9 cellular contexts compared by ENCODE assay signal in genomic region chr19:13866463-13867046, GRCh38. TPM values are rescaled to one million over a fixed set of nuclear protein-coding genes. Genes with fewer than 3 reads are reported as not detected.
DNase-seq lines count a peak whose midpoint lies in the region; ATAC-seq and TF ChIP-seq lines count a peak whose summit lies in the region.
"Had no signal": no experiment of that assay in that cellular context is flagged by ENCODE, and none has a peak within 500 bp of the region (broad histone marks: within the 10 kb centered on the region; RNA-seq: fewer than 3 reads in every experiment).

No MANE protein-coding gene starts in this region.

- no peak for ATAC-seq in SK-N-SH treated with all-trans-retinoic acid at 6 μM for 48 hours
- ATAC-seq in GM18907 (IDR thresholded peaks at IDR 0.05; ENCODE audit: unreplicated experiment): no peak

- peak overlapping the region; percentile 87 for H3K4me2 ChIP-seq in SK-N-SH
- peak overlapping the region; percentile 96 for H3K4me2 ChIP-seq in skeletal muscle satellite cell (ENCODE audit: low read length)

- peak overlapping the region; percentile 59 to 70 for H3K4me3 ChIP-seq in SK-N-SH (ENCODE audit: low read depth in 2 of 2, low read length in 1 of 2)
- H3K4me3 ChIP-seq in WI38 (ENCODE audit: low read depth, low read length): peak overlapping the region; percentile 59
- H3K4me3 ChIP-seq in fibroblast of the aortic adventitia (ENCODE audit: low read depth, low read length): peak overlapping the region; percentile 61
- H3K4me3 ChIP-seq in skeletal muscle satellite cell (ENCODE audit: low read length): peak overlapping the region; percentile 83
- H3K4me3 ChIP-seq in thyroid gland (replicated peaks in 1 of 3): no peak overlapping the region

- H3K9ac ChIP-seq in SK-N-SH: peak overlapping the region; percentile 74
- H3K9ac ChIP-seq in skeletal muscle satellite cell (ENCODE audit: low read depth, low read length): peak overlapping the region; percentile 83

- 93% methylated on average over 12 of the region's 15 CpGs for WGBS in SK-N-SH (ENCODE audit: low lambda C conversion rate)
- WGBS in thyroid gland, 2 donors: 78 to 81% methylated on average over 15 of the region's 15 CpGs

- no peaks in the 10 kb centered on the region for H3K9me2 ChIP-seq in SK-N-SH

- H2AFZ ChIP-seq in SK-N-SH (ENCODE audit: low read depth): peak overlapping the region; percentile 59; the same call in 1 of the 2 replicates

- peaks cover 3 to 22% of the 10 kb centered on the region in 2 experiments; a peak in 3 of 4 replicates for H3K4me1 ChIP-seq in SK-N-SH (ENCODE audit: control insufficient read depth in 1 of 2, insufficient read depth in 2 of 2, low read depth in 1 of 2, low read length in 1 of 2)
- H3K4me1 ChIP-seq in skeletal muscle satellite cell (ENCODE audit: control insufficient read depth, insufficient read depth, low read length): peaks cover 24% of the 10 kb centered on the region
- H3K4me1 ChIP-seq in thyroid gland: peaks cover 5 to 17% of the 10 kb centered on the region in 2 donors

- TF ChIP-seq EP300 in SK-N-SH (IDR thresholded peaks at IDR 0.05; ENCODE audit: borderline replicate concordance in 1 of 2, low read depth in 1 of 2, low read length in 1 of 2): no peak

- H3F3A ChIP-seq in SK-N-SH (replicated peaks; ENCODE audit: insufficient read depth): peaks cover 33% of the 10 kb centered on the region

- POLR2A ChIA-PET in SK-N-SH (lab: Yijun Ruan, JAX): interaction anchor here (0.9 to 1.7 kb wide), 4 partner anchors 19 to 215 kb away, joined by 3 to 4 read pairs (median 4); no protein-coding TSS in a partner anchor

- TF ChIP-seq POLR2A in thyroid gland (IDR thresholded peaks at IDR 0.05): no peak

- no peak for TF ChIP-seq CTCF in SK-N-SH (IDR thresholded peaks at IDR 0.05)
- no peak for TF ChIP-seq CTCF in WI38 (IDR thresholded peaks at IDR 0.05; ENCODE audit: low read depth, low read length)
- TF ChIP-seq CTCF in fibroblast of the aortic adventitia (IDR thresholded peaks at IDR 0.05; ENCODE audit: insufficient read depth, low read length): no peak
- no peak for TF ChIP-seq CTCF in thyroid gland (IDR thresholded peaks at IDR 0.05)

- peaks cover 19% of the 10 kb centered on the region; the same call in 1 of the 2 replicates for H3K79me2 ChIP-seq in SK-N-SH (ENCODE audit: insufficient read depth)

- H3K36me3 ChIP-seq in SK-N-SH (replicated peaks in 1 of 2; ENCODE audit: control insufficient read depth in 1 of 2, insufficient read depth in 2 of 2, low read length in 1 of 2): no peaks in the 10 kb centered on the region
- H3K36me3 ChIP-seq in skeletal muscle satellite cell (ENCODE audit: insufficient read depth, low read length): no peaks in the 10 kb centered on the region
- no peaks in the 10 kb centered on the region for H3K36me3 ChIP-seq in thyroid gland

- no peaks in the 10 kb centered on the region for H3K9me3 ChIP-seq in SK-N-SH
- H3K9me3 ChIP-seq in skeletal muscle satellite cell (replicated peaks; ENCODE audit: low read length): no peaks in the 10 kb centered on the region
- no peaks in the 10 kb centered on the region for H3K9me3 ChIP-seq in thyroid gland

- DNase-seq in SK-N-SH (no peak), fibroblast of the aortic adventitia (ENCODE audit: low read depth) (no peak), NK-92 (lab: John Stamatoyannopoulos, UW; ENCODE audit: unreplicated experiment) (no peak), thyroid gland (no peak)
- DNase-seq: NCI-H510A treated with DMSO at 0.1 percent for 48 hours had no signal

- H4K20me1 ChIP-seq in SK-N-SH (ENCODE audit: insufficient read depth): no peaks in the 10 kb centered on the region

- no peak for TF ChIP-seq RAD21 in SK-N-SH (IDR thresholded peaks at IDR 0.05; ENCODE audit: low read length)

- H3K27me3 ChIP-seq in SK-N-SH (ENCODE audit: insufficient read depth) (no peaks in the 10 kb centered on the region), skeletal muscle satellite cell (ENCODE audit: control insufficient read depth, insufficient read depth, low read length) (no peaks in the 10 kb centered on the region), thyroid gland (no peaks in the 10 kb centered on the region)

- intact Hi-C loops in thyroid gland (cut with DNase I): no loop called here

- CTCF ChIA-PET in SK-N-SH (lab: Yijun Ruan, JAX): interaction anchor here (0.8 to 5.7 kb wide), 7 partner anchors 11 to 482 kb away, joined by 3 to 61 read pairs (median 3); no protein-coding TSS in a partner anchor

- peak overlapping the region in 1 of 2 experiments; percentile 71; a peak in 1 of 4 replicates for H3K27ac ChIP-seq in SK-N-SH (ENCODE audit: low read depth in 2 of 2, low read length in 1 of 2)
- no peak overlapping the region for H3K27ac ChIP-seq in thyroid gland

TF ChIP-seq in SK-N-SH, 30 proteins besides CTCF, POLR2A, EP300 and RAD21 (continues in another document):
- no peak for TF ChIP-seq NFIC (IDR thresholded peaks at IDR 0.05; ENCODE audit: borderline replicate concordance)
- no peak for TF ChIP-seq SIN3A (IDR thresholded peaks at IDR 0.05; ENCODE audit: borderline replicate concordance, low read depth, low read length)
- TF ChIP-seq TCF12 (IDR thresholded peaks at IDR 0.05): no peak
- no peak for TF ChIP-seq USF1 (IDR thresholded peaks at IDR 0.05; ENCODE audit: borderline replicate concordance, low read depth)
- no peak for TF ChIP-seq PBX3 (IDR thresholded peaks at IDR 0.05)
- TF ChIP-seq TEAD4 (IDR thresholded peaks at IDR 0.05; ENCODE audit: borderline replicate concordance, insufficient read depth): no peak
- TF ChIP-seq RCOR1 (IDR thresholded peaks at IDR 0.05; ENCODE audit: low read length): no peak

TF ChIP-seq in SK-N-SH treated with all-trans-retinoic acid at 6 μM for 48 hours, 23 proteins besides CTCF, POLR2A, EP300 and RAD21 (continues in another document):
- TF ChIP-seq TSHZ2 (CRISPR knock-in tag; IDR thresholded peaks at IDR 0.05) (no peak), POU6F1 (CRISPR knock-in tag; IDR thresholded peaks at IDR 0.05; ENCODE audit: borderline replicate concordance, low read depth) (no peak), GLIS3 (CRISPR knock-in tag; IDR thresholded peaks at IDR 0.05) (no peak), ESRRG (CRISPR knock-in tag; IDR thresholded peaks at IDR 0.05) (no peak), ISL1 (CRISPR knock-in tag; IDR thresholded peaks at IDR 0.05) (no peak), ARNTL (CRISPR knock-in tag; IDR thresholded peaks at IDR 0.05; ENCODE audit: borderline replicate concordance, low read depth) (no peak), RARB (CRISPR knock-in tag; IDR thresholded peaks at IDR 0.05) (no peak), SNAI2 (CRISPR knock-in tag; IDR thresholded peaks at IDR 0.05) (no peak)

RNA-seq across cellular contexts. Expression of gene NANOS3, which starts 10.4 kb away (rescaled TPM):
- polyA plus RNA-seq in SK-N-SH (2012; rRNA removed): 0.53 and 0.57 TPM in 2 replicates
- polyA plus RNA-seq in SK-N-SH (2012; cell fraction: cytosol; rRNA removed): 0.63 and 0.71 TPM in 2 replicates
- polyA plus RNA-seq in SK-N-SH (2012; cell fraction: nucleus; rRNA removed): 1.7 and 4.4 TPM in 2 replicates
- 0.27 TPM in 1 of 2 replicates, not detected in the other for total RNA-seq in fibroblast of the aortic adventitia (ENCODE audit: low replicate concordance)
- total RNA-seq in skeletal muscle satellite cell (2012; rRNA removed): not detected in 2 replicates
- total RNA-seq in thyroid gland: not detected

RNA-seq across cellular contexts. Expression of gene BRME1, which starts 39.4 kb away (rescaled TPM):
- 1.5 and 1.8 TPM in 2 replicates for polyA plus RNA-seq in SK-N-SH (2012; rRNA removed)
- polyA plus RNA-seq in SK-N-SH (2012; cell fraction: cytosol; rRNA removed): 0.51 and 0.89 TPM in 2 replicates
- 5.1 and 5.3 TPM in 2 replicates for polyA plus RNA-seq in SK-N-SH (2012; cell fraction: nucleus; rRNA removed)
- 1.5 and 1.8 TPM in 2 replicates for total RNA-seq in fibroblast of the aortic adventitia (ENCODE audit: low replicate concordance)
- total RNA-seq in skeletal muscle satellite cell (2012; rRNA removed): under 0.01 and 0.22 TPM in 2 replicates
- 1 to 10 TPM in 3 of 4 donors, under 1 TPM in 1; 0.34 to 1.7 (median 1.0) TPM for total RNA-seq in thyroid gland

RNA-seq across cellular contexts. Expression of gene CC2D1A, which starts 39.4 kb away (rescaled TPM):
- polyA plus RNA-seq in SK-N-SH (2012; rRNA removed): 18.7 and 24.2 TPM in 2 replicates
- polyA plus RNA-seq in SK-N-SH (2012; cell fraction: cytosol; rRNA removed): 8.1 and 13.2 TPM in 2 replicates
- polyA plus RNA-seq in SK-N-SH (2012; cell fraction: nucleus; rRNA removed): 97.6 and 109 TPM in 2 replicates
- total RNA-seq in fibroblast of the aortic adventitia (ENCODE audit: low replicate concordance): 12.5 and 16.6 TPM in 2 replicates
- total RNA-seq in skeletal muscle satellite cell (2012; rRNA removed): 9.0 and 12.7 TPM in 2 replicates
- total RNA-seq in thyroid gland: 10 to 100 TPM; 29.3 to 36.4 (median 31.3) TPM

Comparison
In these comparisons a context has a peak if more than half of its experiments do, and no peak if none do; other contexts are left out.
1. H3K4me3 ChIP-seq: peak in SK-N-SH (2 of 2), WI38 (single experiment), fibroblast of the aortic adventitia (single experiment) and skeletal muscle satellite cell (single experiment); none in thyroid gland (0 of 3).